ENCODE assay signal across 8 cellular contexts in genomic region chr19:36214388-36215275, GRCh38. TPM values are rescaled to one million over a fixed set of nuclear protein-coding genes. Genes with fewer than 3 reads are reported as not detected.
DNase-seq lines count a peak whose midpoint lies in the region; ATAC-seq and TF ChIP-seq lines count a peak whose summit lies in the region.

ZNF146 (plus strand) TSS chr19:36215106; CDS start chr19:36236441, 21,335 bp downstream.
ZNF565 (minus strand) TSS chr19:36214665; CDS start chr19:36201985, 12,680 bp downstream.

- H3K4me3 ChIP-seq in endodermal cell (ENCODE audit: low read length) (peak within 1 kb of the TSS; percentile 98), mesenchymal stem cell (ENCODE audit: insufficient read depth in 1 of 2, low read depth in 1 of 2, low read length in 2 of 2) (peak within 1 kb of the TSS; percentile 92 to 93)

- peak within 1 kb of the TSS; percentile 84 for H2AK5ac ChIP-seq in mesenchymal stem cell (ENCODE audit: low read length, severe bottlenecking)

- H3K27ac Mint-ChIP-seq in endodermal cell = peak within 1 kb of the TSS; percentile 92

- H3K9me3 Mint-ChIP-seq in endodermal cell = no peaks in the 10 kb centered on the region

- peak within 1 kb of the TSS; percentile 60 for H3K4me2 ChIP-seq in mesenchymal stem cell (ENCODE audit: low read length, poor library complexity, severe bottlenecking)

- peak within 1 kb of the TSS; percentile 96 to 98 for H3K4ac ChIP-seq in mesenchymal stem cell (ENCODE audit: low read depth in 1 of 2, low read length in 2 of 2)

- H3K27me3 Mint-ChIP-seq in endodermal cell (ENCODE audit: insufficient read depth) = no peaks in the 10 kb centered on the region

- H3K36me3 Mint-ChIP-seq in endodermal cell (ENCODE audit: low read depth) = peaks cover 19% of the 10 kb centered on the region

- no peak within 1 kb of the TSS for H2BK15ac ChIP-seq in mesenchymal stem cell (ENCODE audit: low read depth, poor library complexity, severe bottlenecking)

- H3K4me1 ChIP-seq in endodermal cell (ENCODE audit: control insufficient read depth, insufficient read depth, low read length) (no peaks in the 10 kb centered on the region), mesenchymal stem cell (ENCODE audit: control insufficient read depth, insufficient read depth, low read depth, low read length) (peaks cover 7% of the 10 kb centered on the region)

- H2BK12ac ChIP-seq in mesenchymal stem cell (ENCODE audit: low read length in 2 of 2) = peak within 1 kb of the TSS; percentile 38 to 59

- H2AFZ ChIP-seq in mesenchymal stem cell (ENCODE audit: low read depth, low read length) = peak within 1 kb of the TSS; percentile 78

- DNase-seq in Caki2 (ENCODE audit: low read depth) (peak; percentile 100), HT1080 (ENCODE audit: low read depth) (peak; percentile 97), NOMO-1 (lab: John Stamatoyannopoulos, UW; ENCODE audit: unreplicated experiment in 2 of 2) (peak; percentile 97 to 98), endodermal cell (peak; percentile 99), mesenchymal stem cell (peak; percentile 99)
- DNase-seq in activated CD8-positive, alpha-beta memory T cell treated with anti-CD3 and anti-CD28 coated beads for 48 hours (ENCODE audit: low read depth in 2 of 3, low spot score in 2 of 3) = peak; percentile 88 to 91 (median 88)
- peak; percentile 95 for DNase-seq in stimulated activated CD8-positive, alpha-beta memory T cell treated with anti-CD3 and anti-CD28 coated beads, Interleukin-12 subunit alpha, Interleukin-12 subunit beta, amount 100 ng/mL, for 24 hours (ENCODE audit: extremely low read depth)

- H2BK5ac ChIP-seq in mesenchymal stem cell (ENCODE audit: low read depth, low read length, poor library complexity, severe bottlenecking) = peak within 1 kb of the TSS; percentile 90

- ATAC-seq in GM21381 (IDR thresholded peaks at IDR 0.05; ENCODE audit: unreplicated experiment) = peak; percentile 90

- H3K4me1 Mint-ChIP-seq in endodermal cell = peaks cover 8% of the 10 kb centered on the region

- H3K27ac ChIP-seq in endodermal cell (ENCODE audit: low read depth, low read length) (peak within 1 kb of the TSS; percentile 94), mesenchymal stem cell (ENCODE audit: low read length, poor library complexity, severe bottlenecking) (peak within 1 kb of the TSS; percentile 97)

- WGBS in endodermal cell (ENCODE audit: insufficient coverage in 1 of 2, insufficient read length in 1 of 2), 2 experiments = 0 to 1% methylated on average over 39 to 73 of the region's 73 CpGs
- under 1% methylated on average over 72 of the region's 73 CpGs for WGBS in mesenchymal stem cell

- H3K9ac ChIP-seq in endodermal cell (ENCODE audit: extremely low read depth, low read length, poor library complexity, severe bottlenecking) (peak within 1 kb of the TSS; percentile 99), mesenchymal stem cell (ENCODE audit: low read length) (peak within 1 kb of the TSS; percentile 97)

- no peaks in the 10 kb centered on the region for H3K9me3 ChIP-seq in endodermal cell (ENCODE audit: control insufficient read depth, low read length)
- no peaks in the 10 kb centered on the region for H3K9me3 ChIP-seq in mesenchymal stem cell (ENCODE audit: control insufficient read depth, low read length)

- H3K27me3 ChIP-seq in endodermal cell (ENCODE audit: control insufficient read depth, insufficient read depth, low read length, poor library complexity, severe bottlenecking) (no peaks in the 10 kb centered on the region), mesenchymal stem cell (ENCODE audit: control insufficient read depth in 1 of 2, insufficient read depth in 1 of 2, low read length in 2 of 2) (no peaks in the 10 kb centered on the region)

- TF ChIP-seq CTCF in endodermal cell (conservative IDR thresholded peaks at IDR 0.05) = no peak

- peak within 1 kb of the TSS; percentile 87 for H2BK120ac ChIP-seq in mesenchymal stem cell (ENCODE audit: low read depth, low read length)

- H4K8ac ChIP-seq in mesenchymal stem cell (ENCODE audit: low read length) = peak within 1 kb of the TSS; percentile 91

- peak within 1 kb of the TSS in 1 of 2 experiments; percentile 83 for H3K14ac ChIP-seq in mesenchymal stem cell (ENCODE audit: low read length in 2 of 2)

- in situ Hi-C loops in Caki2 (cut with HindIII; ENCODE audit: low pct_unique_long_range_greater_than_20kb, low sequenced_read_pairs) = no loop called here

- H3K23ac ChIP-seq in mesenchymal stem cell (ENCODE audit: low read length in 2 of 2) = peak within 1 kb of the TSS in 1 of 2 experiments; percentile 77

- H3K36me3 ChIP-seq in endodermal cell (ENCODE audit: control insufficient read depth, insufficient read depth, low read length) (peaks cover 16% of the 10 kb centered on the region), mesenchymal stem cell (ENCODE audit: control insufficient read depth in 1 of 2, insufficient read depth in 2 of 2, low read depth in 1 of 2, low read length in 2 of 2) (peaks cover 7 to 8% of the 10 kb centered on the region in 2 experiments)

- H4K91ac ChIP-seq in mesenchymal stem cell (ENCODE audit: low read length) = peak within 1 kb of the TSS; percentile 83

- no peak within 1 kb of the TSS for H3K4me3 Mint-ChIP-seq in endodermal cell

- peak within 1 kb of the TSS; percentile 95 to 97 for H3K18ac ChIP-seq in mesenchymal stem cell (ENCODE audit: low read depth in 1 of 2, low read length in 2 of 2)

- H3K79me1 ChIP-seq in mesenchymal stem cell (replicated peaks; ENCODE audit: low read length, poor library complexity, severe bottlenecking) = peaks cover 17% of the 10 kb centered on the region

RNA-seq across cellular contexts. Expression of gene ZNF146, which starts in this region (rescaled TPM):
- total RNA-seq in Caki2 (2014; rRNA removed; shearing (Covaris generic); ENCODE audit: low replicate concordance) = 31.7 and 38.0 TPM in 2 replicates
- 78.2 and 94.5 TPM in 2 replicates for total RNA-seq in HT1080 (2014; rRNA removed; shearing (Covaris generic))
- 75.5 and 103 TPM in 2 replicates for polyA plus RNA-seq in HT1080 (2015; cell fraction: cytosol; rRNA removed)
- polyA plus RNA-seq in HT1080 (2015; cell fraction: nucleus; rRNA removed) = 55.4 and 58.4 TPM in 2 replicates
- 100 to 1,000 TPM; 105 to 128 TPM for total RNA-seq in endodermal cell
- 101 TPM for polyA plus RNA-seq in endodermal cell (2013, experiment 1 of 2)
- 102 TPM for polyA plus RNA-seq in endodermal cell (2013, experiment 2 of 2)
- polyA plus RNA-seq in mesenchymal stem cell (2013, experiment 1 of 2) = 40.7 TPM
- 42.9 TPM for polyA plus RNA-seq in mesenchymal stem cell (2013, experiment 2 of 2)

RNA-seq across cellular contexts. Expression of gene ZNF565, which starts in this region (rescaled TPM):
- 1.6 and 2.0 TPM in 2 replicates for total RNA-seq in Caki2 (2014; rRNA removed; shearing (Covaris generic); ENCODE audit: low replicate concordance)
- 0.90 and 2.2 TPM in 2 replicates for total RNA-seq in HT1080 (2014; rRNA removed; shearing (Covaris generic))
- 1.3 and 1.8 TPM in 2 replicates for polyA plus RNA-seq in HT1080 (2015; cell fraction: cytosol; rRNA removed)
- 1.8 and 1.9 TPM in 2 replicates for polyA plus RNA-seq in HT1080 (2015; cell fraction: nucleus; rRNA removed)
- 1 to 10 TPM; 1.6 to 2.7 TPM for total RNA-seq in endodermal cell
- polyA plus RNA-seq in endodermal cell (2013, experiment 1 of 2) = 4.8 TPM
- 4.0 TPM for polyA plus RNA-seq in endodermal cell (2013, experiment 2 of 2)
- 1.9 TPM for polyA plus RNA-seq in mesenchymal stem cell (2013, experiment 1 of 2)
- polyA plus RNA-seq in mesenchymal stem cell (2013, experiment 2 of 2) = 1.6 TPM

Comparison
In these comparisons a context has a peak if more than half of its experiments do, and no peak if none do; other contexts are left out.
1. Peak in every context shown above with its lines: DNase-seq, ATAC-seq, H3K4me3 ChIP-seq and H3K27ac ChIP-seq.